ENCODE assay signal across 7 cellular contexts in genomic region chr1:238619652-238620051, GRCh38.
"Had no signal": no experiment of that assay in that cellular context is flagged by ENCODE, and none has a peak within 500 bp of the region (broad histone marks: within the 10 kb centered on the region; RNA-seq: fewer than 3 reads in every experiment).

No MANE protein-coding gene starts in this region.

- H2AFZ ChIP-seq: GM23338 had no signal

- DNase-seq: H9, HFFc6, IMR-90, KG1 had no signal

- H3K4me2 ChIP-seq: GM23338 had no signal

- H3K4me3 ChIP-seq: GM23338, K562 had no signal

- ATAC-seq: GM23338, HCT116, K562 had no signal
